Comparison of ENCODE assay signal across 8 cellular contexts in genomic region chr6:148747493-148748160, GRCh38. TPM values are rescaled to one million over a fixed set of nuclear protein-coding genes. Genes with fewer than 3 reads are reported as not detected.
A peak's percentile ranks its signal among the peaks of the same experiment; 100 is the strongest.
DNase-seq lines count a peak whose midpoint lies in the region; ATAC-seq, FAIRE-seq and TF ChIP-seq lines count a peak whose summit lies in the region.

No MANE protein-coding gene starts in this region.

- no peak for FAIRE-seq in small intestine (lab: Jason Lieb, UNC)

- no peaks in the 10 kb centered on the region for H3K9me3 ChIP-seq in body of pancreas
- no peaks in the 10 kb centered on the region for H3K9me3 ChIP-seq in small intestine (ENCODE audit: control insufficient read depth, low read depth)

- in situ Hi-C loops in GM13976 (cut with MboI; ENCODE audit: low sequenced_read_pairs, unreplicated experiment), result no loop called here

- intact Hi-C loops in body of pancreas (cut with DNase I), result no loop called here

- peak; percentile 35 for ATAC-seq in HG03135 (IDR thresholded peaks at IDR 0.05; ENCODE audit: unreplicated experiment)
- peak; percentile 3 for ATAC-seq in body of pancreas

- H3K27me3 ChIP-seq in body of pancreas (no peaks in the 10 kb centered on the region), small intestine (ENCODE audit: control insufficient read depth in 2 of 2, insufficient read depth in 2 of 2, low read length in 2 of 2) (peaks cover 6 to 8% of the 10 kb centered on the region in 2 donors)

- peak in 1 of 3 donors; percentile 18 for TF ChIP-seq POLR2A in body of pancreas (IDR thresholded peaks at IDR 0.05)

- DNase-seq in GM13976 (ENCODE audit: low spot score) (peak; percentile 54), SW 1271 (lab: John Stamatoyannopoulos, UW) (peak; percentile 13 to 38), body of pancreas (peak; percentile 42 to 55 (median 44)), iPS-NIHi11 (ENCODE audit: low spot score) (peak; percentile 56), small intestine (peak; percentile 30), cerebellar cortex (ENCODE audit: low spot score) (no peak), UCSD-AML1 (lab: John Stamatoyannopoulos, UW; ENCODE audit: unreplicated experiment) (no peak)

- H3K4me3 ChIP-seq in body of pancreas (peak overlapping the region; percentile 73 to 81), small intestine (ENCODE audit: low read depth in 1 of 2, low read length in 2 of 2) (peak overlapping the region; percentile 56 to 60)

- H3K36me3 ChIP-seq in body of pancreas (replicated peaks in 1 of 2; ENCODE audit: insufficient read depth in 1 of 2, low read depth in 2 of 2), result no peaks in the 10 kb centered on the region
- H3K36me3 ChIP-seq in small intestine (ENCODE audit: control insufficient read depth in 2 of 2, insufficient read depth in 2 of 2, low read length in 2 of 2), result no peaks in the 10 kb centered on the region

- TF ChIP-seq CTCF in GM13976 (IDR thresholded peaks at IDR 0.05; ENCODE audit: borderline replicate concordance, control extremely low read depth, extremely low read depth, insufficient read depth, missing control alignments) (no peak), body of pancreas (IDR thresholded peaks at IDR 0.05) (no peak)

- H3K27ac ChIP-seq in body of pancreas, result peak overlapping the region in 3 of 4 donors; percentile 79 to 83 (median 80)
- H3K27ac ChIP-seq in small intestine (ENCODE audit: low read depth in 1 of 2, low read length in 1 of 2), result peak overlapping the region in 1 of 2 donors; percentile 67

- H3K4me1 ChIP-seq in body of pancreas, result peaks cover 50% of the 10 kb centered on the region
- peaks cover 0 to 2% of the 10 kb centered on the region in 2 donors for H3K4me1 ChIP-seq in small intestine (ENCODE audit: control insufficient read depth in 2 of 2, insufficient read depth in 1 of 2, low read depth in 1 of 2, low read length in 1 of 2)

- WGBS in body of pancreas, 2 donors, result 0 to 1% methylated on average over 16 to 66 of the region's 66 CpGs
- WGBS in small intestine, 3 donors, result 1% methylated on average over 53 to 66 of the region's 66 CpGs

RNA-seq across cellular contexts. Expression of gene UST, which starts 0.8 kb away (rescaled TPM):
- 10 to 100 TPM; 11.4 to 28.3 TPM for total RNA-seq in body of pancreas
- 1 to 10 TPM in 1 of 3 donors, under 1 TPM in 1, not detected in 1; 0.81 to 4.0 TPM for polyA plus RNA-seq in small intestine

Comparison
In these comparisons a context has a peak if more than half of its experiments do, and no peak if none do; other contexts are left out.
1. DNase-seq: peak in GM13976 (single experiment), SW 1271 (2 of 2), body of pancreas (4 of 4), iPS-NIHi11 (single experiment) and small intestine (single experiment); none in cerebellar cortex (single experiment) and UCSD-AML1 (single experiment).